Comparison of ENCODE assay signal across 21 cellular contexts in the genomic region with DNA sequence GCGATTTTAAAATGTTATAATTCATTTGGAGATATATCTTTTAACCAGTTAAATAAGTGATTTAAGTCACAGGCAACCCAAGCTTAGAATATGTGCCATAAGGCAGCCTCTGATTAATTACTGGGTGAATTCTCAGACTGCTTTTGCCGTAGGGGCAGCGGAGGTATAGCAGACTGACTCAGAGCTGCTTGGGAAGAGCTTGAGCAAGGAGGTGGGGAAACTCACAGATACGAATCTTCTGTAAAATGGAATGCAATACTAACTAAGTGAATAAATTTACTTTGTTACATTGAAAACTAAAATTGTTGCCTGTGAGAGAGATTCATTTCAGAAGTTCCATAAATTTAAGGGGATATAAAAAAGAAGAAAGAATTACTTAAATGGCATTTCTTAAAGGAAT.
"Had no signal": no experiment of that assay in that cellular context is flagged by ENCODE, and none has a peak within 500 bp of the region (broad histone marks: within the 10 kb centered on the region; RNA-seq: fewer than 3 reads in every experiment).

No MANE protein-coding gene starts in this region.

- H3K27me3 ChIP-seq: dorsolateral prefrontal cortex, gastroesophageal sphincter, right atrium auricular region, sigmoid colon, stomach, transverse colon had no signal

- H3K4me1 ChIP-seq: gastroesophageal sphincter, left ventricle myocardium inferior, right atrium auricular region, sigmoid colon, stomach, transverse colon had no signal

- H3K27ac Mint-ChIP-seq: naive thymus-derived CD8-positive, alpha-beta T cell had no signal

- H3K36me3 ChIP-seq: gastroesophageal sphincter, left ventricle myocardium inferior, right atrium auricular region, sigmoid colon, stomach, thoracic aorta, transverse colon had no signal

- ATAC-seq: esophagus mucosa; gastroesophageal sphincter; naive thymus-derived CD8-positive, alpha-beta T cell had no signal

- H3K36me3 Mint-ChIP-seq: naive thymus-derived CD8-positive, alpha-beta T cell had no signal

- DNase-seq: cortex of kidney; dorsolateral prefrontal cortex; effector CD8-positive, alpha-beta T cell; glutamatergic neuron; left ventricle myocardium inferior; mesenchymal stem cell; naive thymus-derived CD8-positive, alpha-beta T cell; posterior cingulate gyrus; sigmoid colon; stimulated activated CD4-positive, alpha-beta T cell treated with anti-CD3 and anti-CD28 coated beads, Interleukin-2, amount 100 ng/mL, for 24 hours; stimulated activated CD4-positive, alpha-beta T cell treated with anti-CD3 and anti-CD28 coated beads, Interleukin-4, amount 100 ng/mL, for 4 hours; stimulated activated naive CD4-positive, alpha-beta T cell; stomach; substantia nigra; transverse colon had no signal

- H3K9me3 Mint-ChIP-seq: naive thymus-derived CD8-positive, alpha-beta T cell had no signal

- H3K4me3 ChIP-seq: dorsolateral prefrontal cortex, gastroesophageal sphincter, left ventricle myocardium inferior, lung, right atrium auricular region, sigmoid colon, skin epidermis, stomach, thoracic aorta, transverse colon had no signal

- H3K9me3 ChIP-seq: gastroesophageal sphincter, left ventricle myocardium inferior, right atrium auricular region, sigmoid colon, stomach, thoracic aorta, transverse colon had no signal

- H3K27ac ChIP-seq: dorsolateral prefrontal cortex, gastroesophageal sphincter, left ventricle myocardium inferior, right atrium auricular region, sigmoid colon, skin epidermis, stomach, thoracic aorta, transverse colon had no signal

- H3K4me3 Mint-ChIP-seq: naive thymus-derived CD8-positive, alpha-beta T cell had no signal
